In genomic region chr6:11918739-11919605, GRCh38 we compare ENCODE assay signal across 13 cellular contexts.
A peak's percentile ranks its signal among the peaks of the same experiment; 100 is the strongest.
DNase-seq lines count a peak whose midpoint lies in the region; ATAC-seq lines count a peak whose summit lies in the region.
"Had no signal": no experiment of that assay in that cellular context is flagged by ENCODE, and none has a peak within 500 bp of the region (broad histone marks: within the 10 kb centered on the region; RNA-seq: fewer than 3 reads in every experiment).

No MANE protein-coding gene starts in this region.

- DNase-seq in NCI-H1436 (lab: John Stamatoyannopoulos, UW) (peak; percentile 56), NCI-H1436 treated with DMSO at 0.1 percent for 48 hours (lab: John Stamatoyannopoulos, UW) (no peak), adipocyte (ENCODE audit: low read depth) (peak; percentile 30), GF-D8 (lab: John Stamatoyannopoulos, UW) (no peak), OCI-M2 (lab: John Stamatoyannopoulos, UW; ENCODE audit: unreplicated experiment) (no peak)
- DNase-seq: activated CD4-positive, alpha-beta T cell treated with anti-CD3 and anti-CD28 coated beads, Interleukin-2, amount 50 U/mL, for 1 hour; kidney; NCI-H526 treated with DMSO at 0.1 percent for 48 hours; ovary had no signal

- no peak overlapping the region for H3K4me3 ChIP-seq in adipocyte (ENCODE audit: low read length)
- no peak overlapping the region for H3K4me3 ChIP-seq in mesodermal cell (ENCODE audit: extremely low read depth, insufficient read depth, low read length, poor library complexity, severe bottlenecking)
- no peak overlapping the region for H3K4me3 ChIP-seq in stomach smooth muscle (ENCODE audit: low read length in 2 of 2)
- H3K4me3 ChIP-seq: A549, ovary had no signal

- no peaks in the 10 kb centered on the region for H3K9me3 ChIP-seq in adipocyte (ENCODE audit: control insufficient read depth, low read length)
- H3K9me3 ChIP-seq in mesodermal cell (ENCODE audit: control insufficient read depth, low read length), result no peaks in the 10 kb centered on the region
- no peaks in the 10 kb centered on the region for H3K9me3 ChIP-seq in stomach smooth muscle (ENCODE audit: control insufficient read depth in 2 of 2, low read length in 2 of 2)
- H3K9me3 ChIP-seq: A549, ovary had no signal

- H3K27me3 ChIP-seq in adipocyte (replicated peaks; ENCODE audit: control insufficient read depth, insufficient read depth, low read length) (no peaks in the 10 kb centered on the region), stomach smooth muscle (ENCODE audit: control insufficient read depth in 1 of 2, insufficient read depth in 2 of 2, low read length in 2 of 2) (no peaks in the 10 kb centered on the region)
- H3K27me3 ChIP-seq: ovary had no signal

- H3K27ac ChIP-seq in mesodermal cell (ENCODE audit: low read depth, low read length, severe bottlenecking) (peak overlapping the region; percentile 89), stomach smooth muscle (ENCODE audit: low read length) (peak overlapping the region; percentile 46)
- H3K27ac ChIP-seq: ovary had no signal

- WGBS in mesodermal cell (ENCODE audit: insufficient coverage in 2 of 2), 2 experiments, result 95 to 100% methylated on average over 3 to 4 of the region's 9 CpGs

- peaks cover 32% of the 10 kb centered on the region for H3K4me1 ChIP-seq in adipocyte (ENCODE audit: control insufficient read depth, insufficient read depth, low read length)
- H3K4me1 ChIP-seq in mesodermal cell (ENCODE audit: control insufficient read depth, insufficient read depth, low read length, poor library complexity, severe bottlenecking), result peaks cover 39% of the 10 kb centered on the region
- H3K4me1 ChIP-seq in stomach smooth muscle (ENCODE audit: control insufficient read depth, insufficient read depth, low read length), result peaks cover 11% of the 10 kb centered on the region

- no peak for ATAC-seq in GM18873 (IDR thresholded peaks at IDR 0.05; ENCODE audit: low FRiP score, unreplicated experiment)
- ATAC-seq: A549 had no signal

- no peaks in the 10 kb centered on the region for H3K36me3 ChIP-seq in adipocyte (ENCODE audit: control insufficient read depth, insufficient read depth, low read length, severe bottlenecking)
- H3K36me3 ChIP-seq in mesodermal cell (ENCODE audit: control insufficient read depth, insufficient read depth, low read length), result no peaks in the 10 kb centered on the region
- H3K36me3 ChIP-seq in stomach smooth muscle (ENCODE audit: control insufficient read depth in 2 of 2, insufficient read depth in 2 of 2, low read length in 2 of 2), result no peaks in the 10 kb centered on the region
- H3K36me3 ChIP-seq: ovary had no signal

- H3K9ac ChIP-seq in adipocyte (ENCODE audit: low read length), result peak overlapping the region; percentile 32
- no peak overlapping the region for H3K9ac ChIP-seq in stomach smooth muscle (ENCODE audit: low read length in 2 of 2)

Comparison
In these comparisons a context has a peak if more than half of its experiments do, and no peak if none do; other contexts are left out.
1. DNase-seq: peak in NCI-H1436 (single experiment) and adipocyte (single experiment); none in NCI-H1436 treated with DMSO at 0.1 percent for 48 hours (single experiment), GF-D8 (single experiment) and OCI-M2 (single experiment).